In genomic region chr15:43762824-43763223, GRCh38 we compare ENCODE assay signal across 23 cellular contexts. TPM values are rescaled to one million over a fixed set of nuclear protein-coding genes. Genes with fewer than 3 reads are reported as not detected.
DNase-seq lines count a peak whose midpoint lies in the region; FAIRE-seq and TF ChIP-seq lines count a peak whose summit lies in the region.
"Had no signal": no experiment of that assay in that cellular context is flagged by ENCODE, and none has a peak within 500 bp of the region (broad histone marks: within the 10 kb centered on the region; RNA-seq: fewer than 3 reads in every experiment).

No MANE protein-coding gene starts in this region.

- no peak overlapping the region for H3K23ac ChIP-seq in mesenchymal stem cell (ENCODE audit: low read length in 2 of 2)

- no peaks in the 10 kb centered on the region for H3K9me3 Mint-ChIP-seq in activated naive CD4-positive, alpha-beta T cell treated with anti-CD3 and anti-CD28 coated beads, Interleukin-2, amount 50 U/mL, for 24 hours
- no peaks in the 10 kb centered on the region for H3K9me3 Mint-ChIP-seq in astrocyte (ENCODE audit: unreplicated experiment)
- H3K9me3 Mint-ChIP-seq: memory B cell, naive B cell had no signal

- H3K4me3 ChIP-seq in astrocyte (ENCODE audit: insufficient read depth, low read depth, low read length) (no peak overlapping the region), mesenchymal stem cell (ENCODE audit: insufficient read depth in 1 of 2, low read depth in 1 of 2, low read length in 2 of 2) (no peak overlapping the region), tibial artery (no peak overlapping the region)
- H3K4me3 ChIP-seq: A549, ascending aorta, right atrium auricular region, suprapubic skin had no signal

- no peak overlapping the region for H2BK5ac ChIP-seq in mesenchymal stem cell (ENCODE audit: low read depth, low read length, poor library complexity, severe bottlenecking)

- H3K27ac Mint-ChIP-seq in activated naive CD4-positive, alpha-beta T cell treated with anti-CD3 and anti-CD28 coated beads, Interleukin-2, amount 50 U/mL, for 24 hours, result peak overlapping the region; percentile 18
- no peak overlapping the region for H3K27ac Mint-ChIP-seq in astrocyte (ENCODE audit: unreplicated experiment)
- H3K27ac Mint-ChIP-seq: memory B cell had no signal

- H3K27ac ChIP-seq in astrocyte (ENCODE audit: low read depth, low read length) (peak overlapping the region; percentile 12), mesenchymal stem cell (ENCODE audit: low read length, poor library complexity, severe bottlenecking) (no peak overlapping the region), tibial artery (no peak overlapping the region)
- H3K27ac ChIP-seq: A549, ascending aorta, C4-2B, right atrium auricular region, suprapubic skin had no signal

- no peak overlapping the region for H3K9ac ChIP-seq in astrocyte (ENCODE audit: low read length)
- H3K9ac ChIP-seq in mesenchymal stem cell (ENCODE audit: low read length), result no peak overlapping the region

- no peak overlapping the region for H2BK15ac ChIP-seq in mesenchymal stem cell (ENCODE audit: low read depth, poor library complexity, severe bottlenecking)

- H2BK12ac ChIP-seq in mesenchymal stem cell (ENCODE audit: low read length in 2 of 2), result no peak overlapping the region

- TF ChIP-seq CTCF in astrocyte (IDR thresholded peaks at IDR 0.05; ENCODE audit: insufficient read depth, low read depth, low read length) (no peak), tibial artery (IDR thresholded peaks at IDR 0.05) (no peak)

- H3K79me2 ChIP-seq in astrocyte (ENCODE audit: insufficient read depth, low read length), result peaks cover 31% of the 10 kb centered on the region

- no peak for FAIRE-seq in astrocyte (lab: Jason Lieb, UNC)
- FAIRE-seq: A549, colon, G401.6 had no signal

- peaks cover 10% of the 10 kb centered on the region for H3K4me1 Mint-ChIP-seq in activated naive CD4-positive, alpha-beta T cell treated with anti-CD3 and anti-CD28 coated beads, Interleukin-2, amount 50 U/mL, for 24 hours
- H3K4me1 Mint-ChIP-seq in astrocyte (ENCODE audit: low read depth, unreplicated experiment), result peaks cover 2% of the 10 kb centered on the region
- H3K4me1 Mint-ChIP-seq: activated CD4-positive, alpha-beta T cell treated with anti-CD3 and anti-CD28 coated beads for 36 hours; memory B cell had no signal

- H4K20me1 ChIP-seq in astrocyte (ENCODE audit: insufficient read depth, low read length), result peaks cover 74% of the 10 kb centered on the region

- H2BK120ac ChIP-seq in mesenchymal stem cell (ENCODE audit: low read depth, low read length), result no peak overlapping the region

- no peak overlapping the region for H3K4me3 Mint-ChIP-seq in activated naive CD4-positive, alpha-beta T cell treated with anti-CD3 and anti-CD28 coated beads, Interleukin-2, amount 50 U/mL, for 24 hours
- no peak overlapping the region for H3K4me3 Mint-ChIP-seq in astrocyte (ENCODE audit: unreplicated experiment)
- H3K4me3 Mint-ChIP-seq: activated CD4-positive, alpha-beta T cell treated with anti-CD3 and anti-CD28 coated beads for 36 hours; memory B cell; naive B cell had no signal

- intact Hi-C loops in tibial artery (cut with DNase I; ENCODE audit: low total_unique reads), result no loop called here

- no peak for DNase-seq in activated naive CD4-positive, alpha-beta T cell (lab: John Stamatoyannopoulos, UW)
- DNase-seq in astrocyte (ENCODE audit: low read depth), result no peak
- peak; percentile 85 for DNase-seq in mesenchymal stem cell
- DNase-seq in tibial artery, result no peak
- no peak for DNase-seq in AG08395 (ENCODE audit: low spot score)
- DNase-seq: activated CD4-positive, alpha-beta T cell treated with anti-CD3 and anti-CD28 coated beads for 36 hours; activated effector memory CD4-positive, alpha-beta T cell treated with anti-CD3 and anti-CD28 coated beads, Interleukin-2, amount 50 U/mL, for 16 hours; kidney glomerular epithelial cell; naive B cell; NCI-H2107; NCI-H510A treated with DMSO at 0.1 percent for 48 hours had no signal

- H2AK5ac ChIP-seq in mesenchymal stem cell (ENCODE audit: low read length, severe bottlenecking), result no peak overlapping the region

- H3K79me1 ChIP-seq in mesenchymal stem cell (replicated peaks; ENCODE audit: low read length, poor library complexity, severe bottlenecking), result peaks cover 7% of the 10 kb centered on the region

- peaks cover 21% of the 10 kb centered on the region for H3K36me3 Mint-ChIP-seq in activated naive CD4-positive, alpha-beta T cell treated with anti-CD3 and anti-CD28 coated beads, Interleukin-2, amount 50 U/mL, for 24 hours
- peaks cover 13% of the 10 kb centered on the region for H3K36me3 Mint-ChIP-seq in astrocyte (ENCODE audit: low read depth, unreplicated experiment)

- 65% methylated on average over 6 of the region's 6 CpGs for WGBS in mesenchymal stem cell

- no peak overlapping the region for H4K8ac ChIP-seq in mesenchymal stem cell (ENCODE audit: low read length)

- no peak overlapping the region for H3K18ac ChIP-seq in mesenchymal stem cell (ENCODE audit: low read depth in 1 of 2, low read length in 2 of 2)

- no peak overlapping the region for H2AFZ ChIP-seq in astrocyte (ENCODE audit: low read depth, low read length)
- H2AFZ ChIP-seq in mesenchymal stem cell (ENCODE audit: low read depth, low read length), result no peak overlapping the region

- H4K91ac ChIP-seq in mesenchymal stem cell (ENCODE audit: low read length), result no peak overlapping the region

- no peak overlapping the region for H3K14ac ChIP-seq in mesenchymal stem cell (ENCODE audit: low read length in 2 of 2)

- H3K4ac ChIP-seq in mesenchymal stem cell (ENCODE audit: low read depth in 1 of 2, low read length in 2 of 2), result no peak overlapping the region

- no peaks in the 10 kb centered on the region for H3K27me3 ChIP-seq in astrocyte (ENCODE audit: insufficient read depth, low read length)
- no peaks in the 10 kb centered on the region for H3K27me3 ChIP-seq in mesenchymal stem cell (ENCODE audit: control insufficient read depth in 1 of 2, insufficient read depth in 1 of 2, low read length in 2 of 2)
- H3K27me3 ChIP-seq in tibial artery, result no peaks in the 10 kb centered on the region
- H3K27me3 ChIP-seq: ascending aorta, right atrium auricular region, suprapubic skin had no signal

- H3K27me3 Mint-ChIP-seq in activated naive CD4-positive, alpha-beta T cell treated with anti-CD3 and anti-CD28 coated beads, Interleukin-2, amount 50 U/mL, for 24 hours, result no peaks in the 10 kb centered on the region
- H3K27me3 Mint-ChIP-seq in astrocyte (ENCODE audit: low read depth, unreplicated experiment), result no peaks in the 10 kb centered on the region
- H3K27me3 Mint-ChIP-seq: activated CD4-positive, alpha-beta T cell treated with anti-CD3 and anti-CD28 coated beads for 36 hours; memory B cell; naive B cell had no signal

- no peaks in the 10 kb centered on the region for H3K4me1 ChIP-seq in astrocyte (ENCODE audit: insufficient read depth, low read length)
- H3K4me1 ChIP-seq in mesenchymal stem cell (ENCODE audit: control insufficient read depth, insufficient read depth, low read depth, low read length), result no peaks in the 10 kb centered on the region
- peaks cover 0 to 5% (median 0%) of the 10 kb centered on the region in 4 donors for H3K4me1 ChIP-seq in tibial artery
- H3K4me1 ChIP-seq: A549, ascending aorta, suprapubic skin had no signal

- no peaks in the 10 kb centered on the region for H3K9me3 ChIP-seq in astrocyte (ENCODE audit: insufficient read depth, low read depth, low read length)
- no peaks in the 10 kb centered on the region for H3K9me3 ChIP-seq in mesenchymal stem cell (ENCODE audit: control insufficient read depth, low read length)
- H3K9me3 ChIP-seq in tibial artery, result no peaks in the 10 kb centered on the region
- H3K9me3 ChIP-seq: A549, ascending aorta, right atrium auricular region, suprapubic skin had no signal

- peaks cover 69% of the 10 kb centered on the region for H3K36me3 ChIP-seq in astrocyte (ENCODE audit: insufficient read depth, low read length)
- peaks cover 35 to 89% of the 10 kb centered on the region in 2 experiments for H3K36me3 ChIP-seq in mesenchymal stem cell (ENCODE audit: control insufficient read depth in 1 of 2, insufficient read depth in 2 of 2, low read depth in 1 of 2, low read length in 2 of 2)
- peaks cover 71 to 97% (median 87%) of the 10 kb centered on the region in 3 donors for H3K36me3 ChIP-seq in tibial artery

- H3K4me2 ChIP-seq in astrocyte (ENCODE audit: low read length) (no peak overlapping the region), mesenchymal stem cell (ENCODE audit: low read length, poor library complexity, severe bottlenecking) (no peak overlapping the region)
- H3K4me2 ChIP-seq: A549 had no signal

RNA-seq across cellular contexts. Expression of gene ELL3, which starts 13.9 kb away (rescaled TPM):
- 3.2 and 3.8 TPM in 2 replicates for total RNA-seq in astrocyte
- polyA plus RNA-seq in mesenchymal stem cell (2013, experiment 1 of 2), result 1.5 TPM
- polyA plus RNA-seq in mesenchymal stem cell (2013, experiment 2 of 2), result 1.5 TPM

RNA-seq across cellular contexts. Expression of gene PDIA3, which starts 16.6 kb away (rescaled TPM):
- total RNA-seq in astrocyte, result 777 and 911 TPM in 2 replicates
- polyA plus RNA-seq in mesenchymal stem cell (2013, experiment 1 of 2), result 591 TPM
- polyA plus RNA-seq in mesenchymal stem cell (2013, experiment 2 of 2), result 598 TPM

RNA-seq across cellular contexts. Expression of gene SERF2, which starts 29.3 kb away (rescaled TPM):
- 933 and 945 TPM in 2 replicates for total RNA-seq in astrocyte
- 2,625 TPM for polyA plus RNA-seq in mesenchymal stem cell (2013, experiment 1 of 2)
- polyA plus RNA-seq in mesenchymal stem cell (2013, experiment 2 of 2), result 2,565 TPM

RNA-seq across cellular contexts. Expression of gene SERINC4, which starts 37.2 kb away (rescaled TPM):
- total RNA-seq in astrocyte, result 0.30 TPM in 1 of 2 replicates, not detected in the other
- polyA plus RNA-seq in mesenchymal stem cell (2013, experiment 1 of 2), result not detected
- polyA plus RNA-seq in mesenchymal stem cell (2013, experiment 2 of 2), result not detected
- total RNA-seq: ascending aorta, H4, omental fat pad, RPMI7951 had no signal

RNA-seq across cellular contexts. Expression of gene HYPK, which starts 37.6 kb away (rescaled TPM):
- total RNA-seq in astrocyte, result 13.7 and 15.7 TPM in 2 replicates
- polyA plus RNA-seq in mesenchymal stem cell (2013, experiment 1 of 2), result 135 TPM
- polyA plus RNA-seq in mesenchymal stem cell (2013, experiment 2 of 2), result 134 TPM
